ENCODE assay signal across 8 cellular contexts in the genomic region with DNA sequence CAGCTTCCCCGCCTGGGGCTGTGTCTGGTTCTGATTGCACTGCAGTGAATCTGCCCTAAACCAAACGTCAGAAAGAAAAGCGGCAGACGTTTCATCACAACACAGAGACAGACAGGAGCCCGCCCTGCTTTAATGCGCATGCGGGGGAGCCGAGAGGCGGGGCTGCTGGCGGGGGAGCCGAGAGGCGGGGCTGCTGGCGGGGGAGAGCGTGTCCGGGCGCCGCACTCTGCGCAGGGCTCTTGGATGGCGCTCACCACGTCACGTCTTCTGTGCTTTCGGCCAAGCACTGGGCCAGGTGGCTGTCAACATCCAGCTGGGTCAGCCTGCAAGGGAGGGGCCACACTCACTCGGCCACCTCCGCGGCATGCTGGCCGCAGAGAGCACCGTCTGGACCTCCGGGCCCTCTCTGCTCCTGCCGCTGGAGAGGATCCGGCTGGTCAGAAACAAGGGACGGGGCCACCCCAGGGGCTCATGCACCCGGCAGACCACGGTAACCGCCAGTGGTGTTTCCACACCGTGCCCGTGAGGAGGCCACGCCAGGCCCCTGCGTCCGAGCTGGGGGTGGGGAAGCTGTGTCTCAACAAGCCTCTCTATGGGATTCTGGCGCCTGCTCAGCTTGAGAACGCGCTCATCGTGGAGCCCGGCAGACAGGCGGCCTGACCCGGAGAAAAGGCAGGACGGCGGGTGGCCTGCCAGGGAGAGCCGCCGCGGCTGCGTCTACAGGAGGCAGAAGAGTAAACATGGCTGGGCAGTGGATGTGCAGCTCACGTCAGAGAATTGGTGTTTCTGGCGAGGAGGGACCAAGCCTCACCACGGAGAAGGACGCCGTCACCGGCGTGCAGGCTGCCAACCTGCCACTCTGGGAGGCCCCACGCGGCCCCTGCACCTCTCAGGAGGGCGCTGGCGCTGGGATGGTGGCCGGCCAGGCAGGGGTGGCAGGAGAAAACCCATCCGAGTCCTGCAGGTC.
DNase-seq lines count a peak whose midpoint lies in the region; ATAC-seq and TF ChIP-seq lines count a peak whose summit lies in the region.

No MANE protein-coding gene starts in this region.

- DNase-seq in AG08396 (ENCODE audit: low spot score) (peak; percentile 97), Kasumi-1 (lab: John Stamatoyannopoulos, UW) (peak; percentile 66 to 79), SHP77 (lab: John Stamatoyannopoulos, UW) (peak; percentile 93 to 95), activated gamma-delta T cell (lab: John Stamatoyannopoulos, UW) (peak; percentile 86), fibroblast of the conjunctiva (ENCODE audit: low read depth) (peak; percentile 90), nephron progenitor cell (peak; percentile 95)
- peak; percentile 84 for DNase-seq in stimulated activated naive CD4-positive, alpha-beta T cell treated with Interleukin-2 at 50 U/mL for 16 hours (lab: John Stamatoyannopoulos, UW)

- TF ChIP-seq CTCF in nephron progenitor cell (IDR thresholded peaks at IDR 0.05), result no peak

- peak overlapping the region; percentile 69 for H3K4me3 Mint-ChIP-seq in nephron progenitor cell

- no peaks in the 10 kb centered on the region for H3K27me3 Mint-ChIP-seq in nephron progenitor cell (ENCODE audit: low read depth, poor library complexity)

- peak; percentile 76 for ATAC-seq in GM19438 (IDR thresholded peaks at IDR 0.05; ENCODE audit: low read depth, unreplicated experiment)

- H3K27ac Mint-ChIP-seq in nephron progenitor cell, result peak overlapping the region; percentile 92

- no peaks in the 10 kb centered on the region for H3K9me3 Mint-ChIP-seq in nephron progenitor cell

- H3K4me1 Mint-ChIP-seq in nephron progenitor cell, result peaks cover 33% of the 10 kb centered on the region

- H3K36me3 Mint-ChIP-seq in nephron progenitor cell (ENCODE audit: low read depth), result peaks cover 4% of the 10 kb centered on the region

Comparison
In these comparisons a context has a peak if more than half of its experiments do, and no peak if none do; other contexts are left out.
1. Peak in every context shown above with its lines: DNase-seq and ATAC-seq.